21 cellular contexts compared by ENCODE assay signal in genomic region chr9:123649909-123650308, GRCh38.
"Had no signal": no experiment of that assay in that cellular context is flagged by ENCODE, and none has a peak within 500 bp of the region (broad histone marks: within the 10 kb centered on the region; RNA-seq: fewer than 3 reads in every experiment).

No MANE protein-coding gene starts in this region.

- H3K27me3 Mint-ChIP-seq: naive B cell; stimulated activated memory B cell treated with anti-CD40 and anti-IgM and Interleukin-4, amounts not matched to agents 10 μg/mL and 1 μg/mL and 100 μg/mL, for 72 hours had no signal

- H3K9me3 Mint-ChIP-seq: naive B cell; nephron; stimulated activated memory B cell treated with anti-CD40 and anti-IgM and Interleukin-4, amounts not matched to agents 10 μg/mL and 1 μg/mL and 100 μg/mL, for 72 hours had no signal

- H3K36me3 ChIP-seq: right lobe of liver, thoracic aorta, transverse colon had no signal

- H3K4me3 ChIP-seq: dorsolateral prefrontal cortex, hepatocyte, psoas muscle, right lobe of liver, stomach, thoracic aorta, transverse colon had no signal

- H3K4me3 Mint-ChIP-seq: nephron; stimulated activated memory B cell treated with anti-CD40 and anti-IgM and Interleukin-4, amounts not matched to agents 10 μg/mL and 1 μg/mL and 100 μg/mL, for 72 hours had no signal

- H3K4me1 Mint-ChIP-seq: nephron had no signal

- H3K27ac Mint-ChIP-seq: naive B cell; nephron; stimulated activated memory B cell treated with anti-CD40 and anti-IgM and Interleukin-4, amounts not matched to agents 10 μg/mL and 1 μg/mL and 100 μg/mL, for 72 hours had no signal

- H3K27me3 ChIP-seq: dorsolateral prefrontal cortex, hepatocyte, right lobe of liver, stomach, transverse colon had no signal

- ATAC-seq: left colon; left ventricle myocardium superior; psoas muscle; right lobe of liver; stimulated activated memory B cell treated with anti-CD40 and anti-IgM and Interleukin-4, amounts not matched to agents 10 μg/mL and 1 μg/mL and 100 μg/mL, for 72 hours had no signal

- DNase-seq: cortex of kidney; dorsolateral prefrontal cortex; effector CD8-positive, alpha-beta T cell; foreskin melanocyte; head of caudate nucleus; left colon; left ventricle myocardium superior; mesendoderm; naive B cell; psoas muscle; retina; right lobe of liver; stimulated activated CD4-positive, alpha-beta T cell treated with anti-CD3 and anti-CD28 coated beads, Interleukin-4, amount 100 ng/mL, for 1 hour; stimulated activated CD8-positive, alpha-beta memory T cell treated with anti-CD3 and anti-CD28 coated beads, Interleukin-4, amount 100 ng/mL, for 48 hours; stomach; substantia nigra; transverse colon had no signal
